1 cellular context compared by ENCODE assay signal in the genomic region with DNA sequence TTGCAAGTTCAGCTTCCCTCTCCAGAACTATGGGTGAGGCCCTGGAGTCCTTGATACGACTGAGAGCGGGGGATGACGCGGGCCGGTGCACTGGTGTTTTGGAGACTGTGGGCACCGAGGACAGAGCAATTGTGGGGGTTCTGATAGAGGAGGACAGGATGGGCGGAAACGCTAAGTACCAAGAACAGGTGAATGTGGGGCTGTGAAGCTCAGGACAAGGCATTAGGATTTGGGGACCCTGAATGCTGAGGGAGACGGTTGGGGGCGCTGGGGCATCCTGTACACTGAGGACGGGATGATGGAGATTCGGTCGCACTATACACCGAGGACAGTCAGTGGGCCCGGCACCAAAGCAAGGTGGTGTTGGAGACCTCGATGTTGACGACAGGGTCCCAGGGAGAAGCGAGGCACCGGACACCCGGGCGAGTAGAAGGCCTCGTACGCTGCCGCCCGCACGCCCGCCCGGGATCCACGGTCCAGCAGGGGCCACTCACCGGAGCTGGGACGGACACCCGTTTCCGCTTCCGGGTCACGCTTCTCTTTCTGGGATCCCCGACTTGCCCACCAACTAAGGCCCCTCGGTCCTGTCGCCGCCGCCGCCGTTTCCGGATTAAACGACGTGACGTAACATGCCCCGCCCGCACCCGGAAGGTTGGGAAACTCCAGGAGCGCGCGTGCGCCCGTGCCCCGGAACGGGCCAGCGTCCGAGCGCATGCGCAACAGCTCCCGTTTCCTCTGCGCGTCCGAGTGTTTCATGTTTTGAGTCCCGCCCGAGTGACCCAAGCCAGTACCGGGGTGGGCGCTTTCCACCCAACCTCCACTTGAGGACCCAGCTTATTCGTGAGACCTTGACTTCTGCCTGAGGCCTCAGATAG.
A peak's percentile ranks its signal among the peaks of the same experiment; 100 is the strongest.
TF ChIP-seq lines count a peak whose summit lies in the region.

A gene (minus strand): TSS at position 612 of the 875 bp plus-strand sequence. CDS start 893 bp downstream, outside the sequence.

TF ChIP-seq in K562, 482 proteins besides CTCF, POLR2A, EP300 and RAD21 (continued from another document and continues in another):
- TF ChIP-seq, protein P1, sequence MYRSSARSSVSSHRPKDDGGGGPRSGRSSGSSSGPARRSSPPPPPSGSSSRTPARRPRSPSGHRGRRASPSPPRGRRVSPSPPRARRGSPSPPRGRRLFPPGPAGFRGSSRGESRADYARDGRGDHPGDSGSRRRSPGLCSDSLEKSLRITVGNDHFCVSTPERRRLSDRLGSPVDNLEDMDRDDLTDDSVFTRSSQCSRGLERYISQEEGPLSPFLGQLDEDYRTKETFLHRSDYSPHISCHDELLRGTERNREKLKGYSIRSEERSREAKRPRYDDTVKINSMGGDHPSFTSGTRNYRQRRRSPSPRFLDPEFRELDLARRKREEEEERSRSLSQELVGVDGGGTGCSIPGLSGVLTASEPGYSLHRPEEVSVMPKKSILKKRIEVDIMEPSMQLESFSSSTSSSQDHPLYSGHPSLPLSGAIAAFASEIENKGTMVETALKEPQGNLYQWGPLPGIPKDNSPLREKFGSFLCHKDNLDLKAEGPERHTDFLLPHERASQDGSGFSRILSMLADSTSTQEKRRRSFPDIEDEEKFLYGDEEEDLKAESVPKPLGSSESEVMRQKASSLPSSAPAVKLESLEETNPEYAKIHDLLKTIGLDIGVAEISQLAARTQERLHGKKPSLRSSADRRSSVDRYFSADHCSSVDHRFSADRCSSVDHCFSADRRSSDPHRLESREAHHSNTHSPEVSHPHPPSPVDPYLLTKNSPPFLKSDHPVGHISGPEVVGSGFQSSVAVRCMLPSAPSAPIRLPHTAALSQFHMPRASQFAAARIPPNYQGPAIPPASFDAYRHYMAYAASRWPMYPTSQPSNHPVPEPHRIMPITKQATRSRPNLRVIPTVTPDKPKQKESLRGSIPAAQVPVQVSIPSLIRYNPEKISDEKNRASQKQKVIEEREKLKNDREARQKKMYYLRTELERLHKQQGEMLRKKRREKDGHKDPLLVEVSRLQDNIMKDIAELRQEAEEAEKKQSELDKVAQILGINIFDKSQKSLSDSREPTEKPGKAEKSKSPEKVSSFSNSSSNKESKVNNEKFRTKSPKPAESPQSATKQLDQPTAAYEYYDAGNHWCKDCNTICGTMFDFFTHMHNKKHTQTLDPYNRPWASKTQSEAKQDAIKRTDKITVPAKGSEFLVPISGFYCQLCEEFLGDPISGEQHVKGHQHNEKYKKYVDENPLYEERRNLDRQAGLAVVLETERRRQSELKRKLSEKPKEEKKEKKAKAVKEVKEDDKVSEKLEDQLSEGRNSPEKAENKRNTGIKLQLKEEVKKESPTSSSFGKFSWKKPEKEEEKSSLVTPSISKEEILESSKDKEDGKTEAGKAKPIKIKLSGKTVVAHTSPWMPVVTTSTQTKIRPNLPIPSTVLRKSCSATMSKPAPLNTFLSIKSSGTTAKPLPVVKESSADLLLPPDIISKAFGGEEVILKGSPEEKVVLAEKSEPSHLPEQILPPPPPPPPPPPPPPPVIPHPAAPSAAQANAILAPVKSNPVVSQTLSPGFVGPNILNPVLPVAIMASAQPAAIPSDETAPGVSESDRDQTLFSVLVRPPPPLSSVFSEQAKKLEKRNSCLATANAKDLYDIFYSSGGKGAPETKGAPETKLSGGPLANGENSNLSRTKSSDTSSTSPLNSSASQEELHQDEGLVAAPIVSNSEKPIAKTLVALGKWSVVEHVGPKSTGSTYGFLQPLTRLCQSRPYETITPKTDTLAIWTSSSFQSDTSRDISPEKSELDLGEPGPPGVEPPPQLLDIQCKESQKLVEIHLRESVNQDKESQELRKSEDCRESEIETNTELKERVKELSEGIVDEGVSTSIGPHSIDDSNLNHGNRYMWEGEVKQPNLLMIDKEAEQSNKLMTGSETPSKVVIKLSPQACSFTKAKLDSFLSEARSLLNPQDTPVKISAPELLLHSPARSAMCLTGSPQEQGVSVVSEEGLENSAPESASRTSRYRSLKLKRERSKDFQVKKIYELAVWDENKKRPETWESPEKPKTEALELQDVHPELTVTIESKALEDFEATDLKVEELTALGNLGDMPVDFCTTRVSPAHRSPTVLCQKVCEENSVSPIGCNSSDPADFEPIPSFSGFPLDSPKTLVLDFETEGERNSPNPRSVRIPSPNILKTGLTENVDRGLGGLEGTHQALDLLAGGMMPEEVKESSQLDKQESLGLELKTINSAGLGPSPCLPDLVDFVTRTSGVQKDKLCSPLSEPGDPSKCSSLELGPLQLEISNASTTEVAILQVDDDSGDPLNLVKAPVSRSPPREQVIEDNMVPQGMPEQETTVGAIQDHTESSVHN (IDR thresholded peaks at IDR 0.05; ENCODE audit: borderline replicate concordance in 1 of 2, low read depth in 1 of 2), result no peak
- no peak for TF ChIP-seq TEAD2 (tag; IDR thresholded peaks at IDR 0.05)
- peak; percentile 90 for TF ChIP-seq ERF (CRISPR knock-in tag; IDR thresholded peaks at IDR 0.05)
- peak; percentile 59; the same call in 1 of the 2 replicates for TF ChIP-seq ATF1 (CRISPR knock-in tag; IDR thresholded peaks at IDR 0.05)
- TF ChIP-seq ATF1 (tag; IDR thresholded peaks at IDR 0.05), result peak; percentile 95
- peak; percentile 95 for TF ChIP-seq C11orf30 (IDR thresholded peaks at IDR 0.05; ENCODE audit: low read depth)
- TF ChIP-seq, protein P2, sequence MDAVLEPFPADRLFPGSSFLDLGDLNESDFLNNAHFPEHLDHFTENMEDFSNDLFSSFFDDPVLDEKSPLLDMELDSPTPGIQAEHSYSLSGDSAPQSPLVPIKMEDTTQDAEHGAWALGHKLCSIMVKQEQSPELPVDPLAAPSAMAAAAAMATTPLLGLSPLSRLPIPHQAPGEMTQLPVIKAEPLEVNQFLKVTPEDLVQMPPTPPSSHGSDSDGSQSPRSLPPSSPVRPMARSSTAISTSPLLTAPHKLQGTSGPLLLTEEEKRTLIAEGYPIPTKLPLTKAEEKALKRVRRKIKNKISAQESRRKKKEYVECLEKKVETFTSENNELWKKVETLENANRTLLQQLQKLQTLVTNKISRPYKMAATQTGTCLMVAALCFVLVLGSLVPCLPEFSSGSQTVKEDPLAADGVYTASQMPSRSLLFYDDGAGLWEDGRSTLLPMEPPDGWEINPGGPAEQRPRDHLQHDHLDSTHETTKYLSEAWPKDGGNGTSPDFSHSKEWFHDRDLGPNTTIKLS (IDR thresholded peaks at IDR 0.05; ENCODE audit: borderline replicate concordance, low read depth), result peak; percentile 78
- TF ChIP-seq, protein P3, sequence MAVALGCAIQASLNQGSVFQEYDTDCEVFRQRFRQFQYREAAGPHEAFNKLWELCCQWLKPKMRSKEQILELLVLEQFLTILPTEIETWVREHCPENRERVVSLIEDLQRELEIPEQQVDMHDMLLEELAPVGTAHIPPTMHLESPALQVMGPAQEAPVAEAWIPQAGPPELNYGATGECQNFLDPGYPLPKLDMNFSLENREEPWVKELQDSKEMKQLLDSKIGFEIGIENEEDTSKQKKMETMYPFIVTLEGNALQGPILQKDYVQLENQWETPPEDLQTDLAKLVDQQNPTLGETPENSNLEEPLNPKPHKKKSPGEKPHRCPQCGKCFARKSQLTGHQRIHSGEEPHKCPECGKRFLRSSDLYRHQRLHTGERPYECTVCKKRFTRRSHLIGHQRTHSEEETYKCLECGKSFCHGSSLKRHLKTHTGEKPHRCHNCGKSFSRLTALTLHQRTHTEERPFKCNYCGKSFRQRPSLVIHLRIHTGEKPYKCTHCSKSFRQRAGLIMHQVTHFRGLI (CRISPR knock-in tag; IDR thresholded peaks at IDR 0.05), result no peak
- TF ChIP-seq SMARCA4 (IDR thresholded peaks at IDR 0.05), result no peak
- TF ChIP-seq ARID1B (IDR thresholded peaks at IDR 0.05), result 0 out of 2 replicates have a peak, but pooled peaks have one; percentile 24
- TF ChIP-seq DMBX1 (CRISPR knock-in tag; IDR thresholded peaks at IDR 0.05; ENCODE audit: borderline replicate concordance), result no peak
- no peak for TF ChIP-seq ZNF232 (CRISPR knock-in tag; IDR thresholded peaks at IDR 0.05)
- no peak for TF ChIP-seq TARDBP (IDR thresholded peaks at IDR 0.05)
- TF ChIP-seq ZNF707 (CRISPR knock-in tag; conservative IDR thresholded peaks at IDR 0.05), result no peak
- TF ChIP-seq, protein P4, sequence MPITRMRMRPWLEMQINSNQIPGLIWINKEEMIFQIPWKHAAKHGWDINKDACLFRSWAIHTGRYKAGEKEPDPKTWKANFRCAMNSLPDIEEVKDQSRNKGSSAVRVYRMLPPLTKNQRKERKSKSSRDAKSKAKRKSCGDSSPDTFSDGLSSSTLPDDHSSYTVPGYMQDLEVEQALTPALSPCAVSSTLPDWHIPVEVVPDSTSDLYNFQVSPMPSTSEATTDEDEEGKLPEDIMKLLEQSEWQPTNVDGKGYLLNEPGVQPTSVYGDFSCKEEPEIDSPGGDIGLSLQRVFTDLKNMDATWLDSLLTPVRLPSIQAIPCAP (CRISPR knock-in tag; IDR thresholded peaks at IDR 0.05; ENCODE audit: borderline replicate concordance), result 0 out of 2 replicates have a peak, but pooled peaks have one; percentile 65
- TF ChIP-seq, protein P5, sequence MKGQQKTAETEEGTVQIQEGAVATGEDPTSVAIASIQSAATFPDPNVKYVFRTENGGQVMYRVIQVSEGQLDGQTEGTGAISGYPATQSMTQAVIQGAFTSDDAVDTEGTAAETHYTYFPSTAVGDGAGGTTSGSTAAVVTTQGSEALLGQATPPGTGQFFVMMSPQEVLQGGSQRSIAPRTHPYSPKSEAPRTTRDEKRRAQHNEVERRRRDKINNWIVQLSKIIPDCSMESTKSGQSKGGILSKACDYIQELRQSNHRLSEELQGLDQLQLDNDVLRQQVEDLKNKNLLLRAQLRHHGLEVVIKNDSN (CRISPR knock-in tag; IDR thresholded peaks at IDR 0.05), result peak; percentile 30; the same call in 1 of the 2 replicates
- TF ChIP-seq, protein P6, sequence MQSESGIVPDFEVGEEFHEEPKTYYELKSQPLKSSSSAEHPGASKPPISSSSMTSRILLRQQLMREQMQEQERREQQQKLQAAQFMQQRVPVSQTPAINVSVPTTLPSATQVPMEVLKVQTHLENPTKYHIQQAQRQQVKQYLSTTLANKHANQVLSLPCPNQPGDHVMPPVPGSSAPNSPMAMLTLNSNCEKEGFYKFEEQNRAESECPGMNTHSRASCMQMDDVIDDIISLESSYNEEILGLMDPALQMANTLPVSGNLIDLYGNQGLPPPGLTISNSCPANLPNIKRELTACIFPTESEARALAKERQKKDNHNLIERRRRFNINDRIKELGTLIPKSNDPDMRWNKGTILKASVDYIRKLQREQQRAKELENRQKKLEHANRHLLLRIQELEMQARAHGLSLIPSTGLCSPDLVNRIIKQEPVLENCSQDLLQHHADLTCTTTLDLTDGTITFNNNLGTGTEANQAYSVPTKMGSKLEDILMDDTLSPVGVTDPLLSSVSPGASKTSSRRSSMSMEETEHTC (IDR thresholded peaks at IDR 0.05), result no peak
- TF ChIP-seq, protein P7, sequence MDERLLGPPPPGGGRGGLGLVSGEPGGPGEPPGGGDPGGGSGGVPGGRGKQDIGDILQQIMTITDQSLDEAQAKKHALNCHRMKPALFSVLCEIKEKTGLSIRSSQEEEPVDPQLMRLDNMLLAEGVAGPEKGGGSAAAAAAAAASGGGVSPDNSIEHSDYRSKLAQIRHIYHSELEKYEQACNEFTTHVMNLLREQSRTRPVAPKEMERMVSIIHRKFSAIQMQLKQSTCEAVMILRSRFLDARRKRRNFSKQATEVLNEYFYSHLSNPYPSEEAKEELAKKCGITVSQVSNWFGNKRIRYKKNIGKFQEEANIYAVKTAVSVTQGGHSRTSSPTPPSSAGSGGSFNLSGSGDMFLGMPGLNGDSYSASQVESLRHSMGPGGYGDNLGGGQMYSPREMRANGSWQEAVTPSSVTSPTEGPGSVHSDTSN (CRISPR knock-in tag; IDR thresholded peaks at IDR 0.05; ENCODE audit: low read depth), result no peak
- TF ChIP-seq, protein P7 (tag; conservative IDR thresholded peaks at IDR 0.05; ENCODE audit: low read depth), result no peak
- peak; percentile 88 for TF ChIP-seq ETV1 (tag; conservative IDR thresholded peaks at IDR 0.05; ENCODE audit: low read depth)
- peak; percentile 95 to 97 for TF ChIP-seq MAZ (CRISPR knock-in tag; conservative IDR thresholded peaks at IDR 0.05 in 1 of 2, IDR thresholded peaks at IDR 0.05 in 1 of 2)
- TF ChIP-seq JUNB (CRISPR knock-in tag; conservative IDR thresholded peaks at IDR 0.05), result no peak; the same call in 1 of the 2 replicates
- TF ChIP-seq HOXB6 (CRISPR knock-in tag; IDR thresholded peaks at IDR 0.05; ENCODE audit: borderline replicate concordance), result no peak; the same call in 1 of the 2 replicates
- TF ChIP-seq, protein P8, sequence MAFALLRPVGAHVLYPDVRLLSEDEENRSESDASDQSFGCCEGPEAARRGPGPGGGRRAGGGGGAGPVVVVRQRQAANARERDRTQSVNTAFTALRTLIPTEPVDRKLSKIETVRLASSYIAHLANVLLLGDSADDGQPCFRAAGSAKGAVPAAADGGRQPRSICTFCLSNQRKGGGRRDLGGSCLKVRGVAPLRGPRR (CRISPR knock-in tag; IDR thresholded peaks at IDR 0.05), result no peak
- no peak for TF ChIP-seq GTF2A2 (tag; IDR thresholded peaks at IDR 0.05)
- TF ChIP-seq FOXJ2 (tag; IDR thresholded peaks at IDR 0.05), result no peak; the same call in 1 of the 2 replicates
- TF ChIP-seq PHTF2 (CRISPR knock-in tag; IDR thresholded peaks at IDR 0.05), result no peak
- no peak for TF ChIP-seq HNRNPK (IDR thresholded peaks at IDR 0.05; ENCODE audit: low read depth, low read length, poor library complexity, severe bottlenecking)
- peak; percentile 55; the same call in 1 of the 2 replicates for TF ChIP-seq ZNF644 (tag; IDR thresholded peaks at IDR 0.05; ENCODE audit: low read depth)
